Comparison of ENCODE assay signal across 19 cellular contexts in genomic region chr13:110244096-110244830, GRCh38.
DNase-seq lines count a peak whose midpoint lies in the region; ATAC-seq and TF ChIP-seq lines count a peak whose summit lies in the region.
"Had no signal": no experiment of that assay in that cellular context is flagged by ENCODE, and none has a peak within 500 bp of the region (broad histone marks: within the 10 kb centered on the region; RNA-seq: fewer than 3 reads in every experiment).

No MANE protein-coding gene starts in this region.

- H3K27ac ChIP-seq in gastroesophageal sphincter = peak overlapping the region in 3 of 4 donors; percentile 54 to 88 (median 82)
- H3K27ac ChIP-seq: BLaER1 treated with 17β-estradiol and CSF1 and Interleukin-3, amounts not matched to agents 10 nM and 100 nM; lower lobe of right lung; neutrophil had no signal

- peaks cover 28% of the 10 kb centered on the region for H3K4me1 Mint-ChIP-seq in WTC11
- no peaks in the 10 kb centered on the region for H3K4me1 Mint-ChIP-seq in natural killer cell treated with Interleukin-12 subunit alpha and Interleukin-12 subunit beta and Interleukin-15 and Interleukin-18, amount 100 ng/mL, for 72 hours (ENCODE audit: low read depth in 2 of 2)
- H3K4me1 Mint-ChIP-seq: activated CD4-positive, alpha-beta T cell treated with anti-CD3 and anti-CD28 coated beads, Interleukin-2, amount 10 ng/mL, durations not matched to agents 7 days and 5 days; activated T-helper 17 cell treated with anti-CD3 and anti-CD28 coated beads, Interleukin-2, amount 50 U/mL, for 72 hours had no signal

- CTCF ChIA-PET in WTC11 (lab: Charles Lee) = interaction anchor here (1.0 to 1.3 kb wide), 2 partner anchors 80 to 212 kb away, joined by 3 read pairs; no protein-coding TSS in a partner anchor

- intact Hi-C loops in sciatic nerve (cut with DNase I) = loop anchor here (10.0 kb wide), 1 partner anchor 61 kb away; the partner anchor contains the start of genes COL4A1 and COL4A2

- ATAC-seq in WTC11 (0 out of 2 replicates have a peak, but pooled peaks have one; percentile 26), gastroesophageal sphincter (peak; percentile 18), sciatic nerve (peak; percentile 54), GM21367 (IDR thresholded peaks at IDR 0.05; ENCODE audit: unreplicated experiment) (no peak)
- no peak for ATAC-seq in natural killer cell treated with Interleukin-12 subunit alpha and Interleukin-12 subunit beta and Interleukin-15 and Interleukin-18, amount 100 ng/mL, for 72 hours
- ATAC-seq: activated T-helper 17 cell treated with anti-CD3 and anti-CD28 coated beads, Interleukin-2, amount 50 U/mL, for 72 hours; HepG2; lower lobe of right lung had no signal

- no peak for TF ChIP-seq POLR2A in gastroesophageal sphincter (IDR thresholded peaks at IDR 0.05)

- peaks cover 0 to 19% of the 10 kb centered on the region in 2 donors for H3K36me3 ChIP-seq in gastroesophageal sphincter
- H3K36me3 ChIP-seq: BLaER1 treated with 17β-estradiol and CSF1 and Interleukin-3, amounts not matched to agents 10 nM and 100 nM; neutrophil; Peyer's patch had no signal

- H3K4me1 ChIP-seq in gastroesophageal sphincter = peaks cover 15 to 95% (median 32%) of the 10 kb centered on the region in 3 donors

- H3K27me3 ChIP-seq in gastroesophageal sphincter = no peaks in the 10 kb centered on the region
- H3K27me3 ChIP-seq: BLaER1 treated with 17β-estradiol and CSF1 and Interleukin-3, amounts not matched to agents 10 nM and 100 nM; Peyer's patch; upper lobe of left lung had no signal

- DNase-seq in AG20443 (ENCODE audit: low spot score) = peak; percentile 57
- no peak for DNase-seq in WTC11 (ENCODE audit: low spot score)
- no peak for DNase-seq in sciatic nerve (ENCODE audit: low spot score)
- DNase-seq in GOT3 (lab: John Stamatoyannopoulos, UW) = no peak
- DNase-seq in natural killer cell treated with Interleukin-12 subunit alpha and Interleukin-12 subunit beta and Interleukin-15 and Interleukin-18, amount 100 ng/mL, for 72 hours (ENCODE audit: low spot score) = no peak
- no peak for DNase-seq in NK-92 treated with Interleukin-12 subunit alpha and Interleukin-12 subunit beta, amount 100 ng/mL, for 24 hours (lab: John Stamatoyannopoulos, UW)
- DNase-seq: activated CD4-positive, alpha-beta T cell treated with anti-CD3 and anti-CD28 coated beads, Interleukin-2, amount 10 ng/mL, durations not matched to agents 7 days and 5 days; DND-41; lower lobe of right lung; NCI-H1092 treated with DMSO at 0.1 percent for 48 hours; Peyer's patch; upper lobe of left lung had no signal

- no peaks in the 10 kb centered on the region for H3K27me3 Mint-ChIP-seq in WTC11 (ENCODE audit: low read depth)
- H3K27me3 Mint-ChIP-seq in natural killer cell treated with Interleukin-12 subunit alpha and Interleukin-12 subunit beta and Interleukin-15 and Interleukin-18, amount 100 ng/mL, for 72 hours = peaks cover 7 to 12% of the 10 kb centered on the region in 2 donors

- no peaks in the 10 kb centered on the region for H3K9me3 ChIP-seq in gastroesophageal sphincter
- H3K9me3 ChIP-seq: lower lobe of right lung, neutrophil, Peyer's patch, upper lobe of left lung had no signal

- H3K4me3 ChIP-seq in gastroesophageal sphincter = no peak overlapping the region
- H3K4me3 ChIP-seq: BLaER1 treated with 17β-estradiol and CSF1 and Interleukin-3, amounts not matched to agents 10 nM and 100 nM; lower lobe of right lung; Peyer's patch; upper lobe of left lung had no signal

- TF ChIP-seq EP300 in gastroesophageal sphincter (IDR thresholded peaks at IDR 0.05) = no peak

- POLR2A ChIA-PET in WTC11 (lab: Charles Lee) = no interaction called here

- 33 to 49% methylated on average over 7 of the region's 7 CpGs for WGBS in gastroesophageal sphincter (ENCODE audit: low coverage in 1 of 2), 2 donors

- no peak for TF ChIP-seq CTCF in WTC11 (IDR thresholded peaks at IDR 0.05)
- TF ChIP-seq CTCF in gastroesophageal sphincter (IDR thresholded peaks at IDR 0.05) = no peak

- no peaks in the 10 kb centered on the region for H3K9me3 Mint-ChIP-seq in WTC11
- H3K9me3 Mint-ChIP-seq in natural killer cell treated with Interleukin-12 subunit alpha and Interleukin-12 subunit beta and Interleukin-15 and Interleukin-18, amount 100 ng/mL, for 72 hours = no peaks in the 10 kb centered on the region
- H3K9me3 Mint-ChIP-seq: activated CD4-positive, alpha-beta T cell treated with anti-CD3 and anti-CD28 coated beads, Interleukin-2, amount 10 ng/mL, durations not matched to agents 7 days and 5 days; activated T-helper 17 cell treated with anti-CD3 and anti-CD28 coated beads, Interleukin-2, amount 50 U/mL, for 72 hours; T-helper 1 cell treated with Interleukin-12 subunit alpha and Interleukin-12 subunit beta and Interleukin-4 antibody, amounts not matched to agents 30 μg/mL and 1 μg/mL, for 36 hours had no signal

- no peak overlapping the region for H3K4me3 Mint-ChIP-seq in WTC11
- no peak overlapping the region for H3K4me3 Mint-ChIP-seq in natural killer cell treated with Interleukin-12 subunit alpha and Interleukin-12 subunit beta and Interleukin-15 and Interleukin-18, amount 100 ng/mL, for 72 hours
- H3K4me3 Mint-ChIP-seq: activated CD4-positive, alpha-beta T cell treated with anti-CD3 and anti-CD28 coated beads, Interleukin-2, amount 10 ng/mL, durations not matched to agents 7 days and 5 days; activated T-helper 17 cell treated with anti-CD3 and anti-CD28 coated beads, Interleukin-2, amount 50 U/mL, for 72 hours; T-helper 1 cell treated with Interleukin-12 subunit alpha and Interleukin-12 subunit beta and Interleukin-4 antibody, amounts not matched to agents 30 μg/mL and 1 μg/mL, for 36 hours had no signal

- H3K36me3 Mint-ChIP-seq in WTC11 = no peaks in the 10 kb centered on the region
- no peaks in the 10 kb centered on the region for H3K36me3 Mint-ChIP-seq in natural killer cell treated with Interleukin-12 subunit alpha and Interleukin-12 subunit beta and Interleukin-15 and Interleukin-18, amount 100 ng/mL, for 72 hours

- no peak overlapping the region for H3K27ac Mint-ChIP-seq in WTC11
- no peak overlapping the region for H3K27ac Mint-ChIP-seq in natural killer cell treated with Interleukin-12 subunit alpha and Interleukin-12 subunit beta and Interleukin-15 and Interleukin-18, amount 100 ng/mL, for 72 hours
- H3K27ac Mint-ChIP-seq: activated CD4-positive, alpha-beta T cell treated with anti-CD3 and anti-CD28 coated beads, Interleukin-2, amount 10 ng/mL, durations not matched to agents 7 days and 5 days; activated T-helper 17 cell treated with anti-CD3 and anti-CD28 coated beads, Interleukin-2, amount 50 U/mL, for 72 hours; T-helper 1 cell treated with Interleukin-12 subunit alpha and Interleukin-12 subunit beta and Interleukin-4 antibody, amounts not matched to agents 30 μg/mL and 1 μg/mL, for 36 hours had no signal

TF ChIP-seq in WTC11, 78 proteins besides CTCF, POLR2A, EP300 and RAD21 (continues in another document):
- TF ChIP-seq FOXP4 (CRISPR knock-in tag; IDR thresholded peaks at IDR 0.05) (no peak), ZNF138 (CRISPR knock-in tag; conservative IDR thresholded peaks at IDR 0.05) (no peak), ZNF219 (CRISPR knock-in tag; IDR thresholded peaks at IDR 0.05; ENCODE audit: borderline replicate concordance) (no peak), ZNF121 (CRISPR knock-in tag; IDR thresholded peaks at IDR 0.05) (no peak), OVOL2 (CRISPR knock-in tag; IDR thresholded peaks at IDR 0.05; ENCODE audit: borderline replicate concordance) (no peak), MXD4 (CRISPR knock-in tag; IDR thresholded peaks at IDR 0.05; ENCODE audit: borderline replicate concordance) (no peak), KAT7 (CRISPR knock-in tag; IDR thresholded peaks at IDR 0.05; ENCODE audit: borderline replicate concordance) (no peak), USF1 (CRISPR knock-in tag; IDR thresholded peaks at IDR 0.05) (no peak), NFYB (CRISPR knock-in tag; conservative IDR thresholded peaks at IDR 0.05; ENCODE audit: low read depth) (no peak), EMX1 (CRISPR knock-in tag; IDR thresholded peaks at IDR 0.05) (no peak), TEAD1 (CRISPR knock-in tag; IDR thresholded peaks at IDR 0.05) (no peak), TEAD4 (CRISPR knock-in tag; IDR thresholded peaks at IDR 0.05) (no peak), MYBL2 (CRISPR knock-in tag; IDR thresholded peaks at IDR 0.05) (no peak), ATF3 (CRISPR knock-in tag; conservative IDR thresholded peaks at IDR 0.05) (no peak), ZMAT4 (CRISPR knock-in tag; IDR thresholded peaks at IDR 0.05) (no peak), GTF2I (CRISPR knock-in tag; conservative IDR thresholded peaks at IDR 0.05) (no peak), NFE2L1 (CRISPR knock-in tag; IDR thresholded peaks at IDR 0.05) (no peak)

Comparison
In these comparisons a context has a peak if more than half of its experiments do, and no peak if none do; other contexts are left out.
1. ATAC-seq: peak in WTC11 (single experiment), gastroesophageal sphincter (single experiment) and sciatic nerve (single experiment); none in natural killer cell treated with Interleukin-12 subunit alpha and Interleukin-12 subunit beta and Interleukin-15 and Interleukin-18, amount 100 ng/mL, for 72 hours (0 of 2) and GM21367 (single experiment).